ENCODE assay signal across 25 cellular contexts in the genomic region with DNA sequence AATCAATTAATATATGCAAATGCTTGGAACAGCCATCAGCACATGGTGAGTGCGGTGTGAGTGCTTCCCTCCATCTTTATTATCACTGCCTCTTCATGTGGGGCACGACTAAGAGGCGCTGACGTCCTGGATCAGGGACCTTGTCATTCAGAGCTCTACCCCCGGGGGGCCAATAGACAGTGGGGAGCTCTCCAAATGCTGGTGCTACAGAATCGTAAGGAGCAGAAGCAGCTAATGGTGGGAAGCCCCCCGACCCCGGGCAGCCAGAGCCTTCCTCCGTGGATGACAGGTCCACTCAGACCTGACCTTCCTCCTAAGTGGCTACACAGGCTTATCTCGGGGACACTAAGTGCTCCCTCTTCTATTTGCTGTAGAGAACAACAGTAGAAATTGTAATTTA.
"Had no signal": no experiment of that assay in that cellular context is flagged by ENCODE, and none has a peak within 500 bp of the region (broad histone marks: within the 10 kb centered on the region; RNA-seq: fewer than 3 reads in every experiment).

No MANE protein-coding gene starts in this region.

- DNase-seq: stimulated activated CD4-positive, alpha-beta T cell treated with anti-CD3 and anti-CD28 coated beads, Interleukin-2, amount 100 ng/mL, for 48 hours; stimulated activated CD4-positive, alpha-beta T cell treated with anti-CD3 and anti-CD28 coated beads, Interleukin-4, amount 100 ng/mL, for 1 hour; stimulated activated CD4-positive, alpha-beta T cell treated with anti-CD3 and anti-CD28 coated beads, Interleukin-4, amount 100 ng/mL, for 24 hours; stimulated activated CD4-positive, alpha-beta T cell treated with anti-CD3 and anti-CD28 coated beads, Interleukin-4, amount 100 ng/mL, for 4 hours; stimulated activated CD8-positive, alpha-beta memory T cell treated with anti-CD3 and anti-CD28 coated beads, Interleukin-4, amount 100 ng/mL, for 48 hours; stimulated activated naive B cell treated with anti-CD40 and anti-IgM and Interleukin-4, amounts not matched to agents 10 μg/mL and 1 μg/mL and 100 μg/mL, for 72 hours; stimulated activated naive CD4-positive, alpha-beta T cell; stimulated activated naive CD4-positive, alpha-beta T cell treated with Interleukin-2 at 50 U/mL for 16 hours; stimulated activated naive CD8-positive, alpha-beta T cell treated with anti-CD3 and anti-CD28 coated beads, Interleukin-15, amount 100 ng/mL, for 72 hours; stimulated activated naive CD8-positive, alpha-beta T cell treated with anti-CD3 and anti-CD28 coated beads, Interleukin-15, Interleukin-2, amounts not matched to agents 100 U/mL and 50 U/mL, for 24 hours; stomach; substantia nigra; testis; thyroid gland; tibial artery; transverse colon; upper lobe of left lung; upper lobe of right lung; uterus had no signal

- ATAC-seq: stimulated activated effector memory CD8-positive, alpha-beta T cell treated with anti-CD3 and anti-CD28 coated beads, Interleukin-12 subunit alpha, Interleukin-12 subunit beta, amount 100 ng/mL, for 72 hours; stimulated activated memory B cell treated with anti-CD40 and anti-IgM and Interleukin-4, amounts not matched to agents 10 μg/mL and 1 μg/mL and 100 μg/mL, for 72 hours; stimulated activated naive B cell treated with anti-CD40 and anti-IgM and Interleukin-4, amounts not matched to agents 10 μg/mL and 1 μg/mL and 100 μg/mL, for 72 hours; stimulated activated naive CD8-positive, alpha-beta T cell treated with anti-CD3 and anti-CD28 coated beads, Interleukin-15, amount 100 ng/mL, for 72 hours; stimulated activated naive CD8-positive, alpha-beta T cell treated with anti-CD3 and anti-CD28 coated beads, Interleukin-15, Interleukin-2, amounts not matched to agents 100 U/mL and 50 U/mL, for 24 hours; upper lobe of right lung had no signal

- H3K27me3 ChIP-seq: suprapubic skin, testis, thyroid gland, tibial artery, tibial nerve, transverse colon, upper lobe of left lung, uterus, vagina had no signal

- H3K36me3 ChIP-seq: stomach, suprapubic skin, thoracic aorta, thyroid gland, tibial artery, tibial nerve, transverse colon, upper lobe of left lung, upper lobe of right lung, uterus, vagina had no signal

- H3K4me3 ChIP-seq: stomach, suprapubic skin, testis, thoracic aorta, thyroid gland, tibial artery, tibial nerve, transverse colon, upper lobe of left lung, upper lobe of right lung, uterus, vagina had no signal

- H3K27ac ChIP-seq: stomach, suprapubic skin, testis, thoracic aorta, thyroid gland, tibial artery, tibial nerve, transverse colon, upper lobe of left lung, upper lobe of right lung, uterus, vagina had no signal

- H3K4me1 ChIP-seq: thyroid gland, transverse colon, upper lobe of left lung, upper lobe of right lung, uterus had no signal

- H3K9me3 ChIP-seq: stomach, testis, thoracic aorta, thyroid gland, tibial artery, tibial nerve, transverse colon, upper lobe of left lung, upper lobe of right lung, uterus, vagina had no signal
